In the genomic region with DNA sequence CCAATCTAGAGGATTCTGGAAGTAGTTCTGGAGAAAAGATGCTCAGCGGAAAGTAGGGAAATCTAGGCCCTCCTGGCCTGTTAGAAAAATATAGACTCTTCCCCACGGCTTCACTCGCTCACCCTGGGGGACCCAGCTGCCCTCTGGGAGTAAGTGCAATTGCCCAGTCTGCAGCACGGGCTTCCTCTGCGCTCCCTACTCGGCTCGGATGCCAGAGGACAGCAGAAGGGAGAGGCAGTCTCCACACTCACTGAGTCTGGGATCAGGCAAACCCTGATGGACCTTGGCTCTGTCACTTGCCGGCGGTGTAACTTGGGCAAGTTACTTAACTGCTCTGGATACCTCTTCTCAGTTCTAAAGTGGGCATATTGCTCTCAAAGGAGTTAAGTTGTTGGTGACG, we compare ENCODE assay signal across 13 cellular contexts. TPM values are rescaled to one million over a fixed set of nuclear protein-coding genes. Genes with fewer than 3 reads are reported as not detected.
A peak's percentile ranks its signal among the peaks of the same experiment; 100 is the strongest.
DNase-seq lines count a peak whose midpoint lies in the region; ATAC-seq, FAIRE-seq and TF ChIP-seq lines count a peak whose summit lies in the region.
"Had no signal": no experiment of that assay in that cellular context is flagged by ENCODE, and none has a peak within 500 bp of the region (broad histone marks: within the 10 kb centered on the region; RNA-seq: fewer than 3 reads in every experiment).

No MANE protein-coding gene starts in this region.

- H3K9ac ChIP-seq in endothelial cell of umbilical vein (replicated peaks; ENCODE audit: extremely low read depth, insufficient read depth, low read length): no peak overlapping the region

- CTCF ChIA-PET in endothelial cell of umbilical vein (lab: Charles Lee): interaction anchor here (1.1 to 7.0 kb wide), 5 partner anchors 9 to 120 kb away, joined by 3 to 54 read pairs (median 9); no protein-coding TSS in a partner anchor

- H4K20me1 ChIP-seq in endothelial cell of umbilical vein (replicated peaks; ENCODE audit: control insufficient read depth, extremely low read depth, insufficient read depth, low read length): no peaks in the 10 kb centered on the region

- H3K9me1 ChIP-seq in endothelial cell of umbilical vein (replicated peaks; ENCODE audit: control insufficient read depth, extremely low read depth, insufficient read depth, low read length): no peaks in the 10 kb centered on the region

- dilution Hi-C loops in endothelial cell of umbilical vein (cut with MboI; ENCODE audit: extremely low pct_ligation_motif_present, low sequenced_read_pairs): no loop called here

- no peak overlapping the region for H3K27ac Mint-ChIP-seq in naive B cell

- peak overlapping the region in 7 of 8 donors; percentile 37 to 93 (median 85) for H3K4me3 Mint-ChIP-seq in naive B cell

- H3K27ac ChIP-seq in endothelial cell of umbilical vein (ENCODE audit: insufficient read depth, low read depth, low read length): no peak overlapping the region
- H3K27ac ChIP-seq: colonic mucosa, thyroid gland had no signal

- peaks cover 48 to 70% (median 58%) of the 10 kb centered on the region in 3 donors for H3K27me3 Mint-ChIP-seq in naive B cell

- no peak for TF ChIP-seq POLR2A in endothelial cell of umbilical vein (IDR thresholded peaks at IDR 0.05; ENCODE audit: low read depth, low read length)

- peaks cover 14% of the 10 kb centered on the region for H3K4me1 ChIP-seq in endothelial cell of umbilical vein (ENCODE audit: control insufficient read depth, extremely low read depth, insufficient read depth, low read length)

- peaks cover 6% of the 10 kb centered on the region for H3K79me2 ChIP-seq in endothelial cell of umbilical vein (ENCODE audit: control insufficient read depth, insufficient read depth, low read length)

- H3K27me3 ChIP-seq in endothelial cell of umbilical vein (ENCODE audit: control insufficient read depth in 2 of 2, insufficient read depth in 2 of 2, low read length in 2 of 2): no peaks in the 10 kb centered on the region
- H3K27me3 ChIP-seq: thyroid gland had no signal

- no peaks in the 10 kb centered on the region for H3K9me3 Mint-ChIP-seq in naive B cell

- no peaks in the 10 kb centered on the region for H3K36me3 Mint-ChIP-seq in naive B cell

- peak; percentile 5 for DNase-seq in stimulated activated CD4-positive, alpha-beta T cell treated with anti-CD3 and anti-CD28 coated beads, Interleukin-15, amount 100 ng/mL, for 24 hours
- no peak for DNase-seq in stimulated activated CD4-positive, alpha-beta T cell treated with anti-CD3 and anti-CD28 coated beads, Interleukin-1b, Interleukin-23, amount 100 ng/mL, for 48 hours
- DNase-seq in endothelial cell of umbilical vein (ENCODE audit: low read depth, low spot score) (peak; percentile 20), naive B cell (no peak), NCI-H524 (lab: John Stamatoyannopoulos, UW) (no peak), DMS153 treated with DMSO at 0.1 percent for 48 hours (lab: John Stamatoyannopoulos, UW; ENCODE audit: unreplicated experiment) (no peak)
- DNase-seq in stimulated activated CD4-positive, alpha-beta T cell treated with anti-CD3 and anti-CD28 coated beads, Interleukin-4, amount 100 ng/mL, for 4 hours: no peak
- DNase-seq: colonic mucosa; NCI-H187; stimulated activated CD4-positive, alpha-beta T cell treated with anti-CD3 and anti-CD28 coated beads, Interleukin-4, amount 100 ng/mL, for 1 hour; thyroid gland had no signal

- H2AFZ ChIP-seq in endothelial cell of umbilical vein (ENCODE audit: low read depth, low read length): peak overlapping the region; percentile 97

- ATAC-seq in naive B cell (ENCODE audit: low read depth in 2 of 2) (no peak), GM19452 (IDR thresholded peaks at IDR 0.05; ENCODE audit: unreplicated experiment) (no peak)

- peak overlapping the region in 2 of 3 experiments; percentile 75 to 78 for H3K4me3 ChIP-seq in endothelial cell of umbilical vein (replicated peaks in 1 of 3; ENCODE audit: insufficient read depth in 1 of 3, low read depth in 1 of 3, low read length in 3 of 3)

- intact Hi-C loops in endothelial cell of umbilical vein (cut with micrococcal nuclease): loop anchor here (1.0 to 5.0 kb wide), 2 partner anchors 59 to 258 kb away; a partner anchor contains a TSS

- POLR2A ChIA-PET in endothelial cell of umbilical vein (lab: Charles Lee): no interaction called here

- no peak for FAIRE-seq in endothelial cell of umbilical vein (lab: Jason Lieb, UNC)
- FAIRE-seq: RCC 7860 had no signal

- no peaks in the 10 kb centered on the region for H3K9me3 ChIP-seq in endothelial cell of umbilical vein (replicated peaks; ENCODE audit: control insufficient read depth, insufficient read depth, low read length)
- H3K9me3 ChIP-seq: colonic mucosa, thyroid gland had no signal

- BruUV-seq in endothelial cell of umbilical vein (replicated peaks; lab: Mats Ljungman, UMichigan): no TSS peak

- H3K4me2 ChIP-seq in endothelial cell of umbilical vein (ENCODE audit: insufficient read depth, low read length): peak overlapping the region; percentile 74

- H3K4me1 Mint-ChIP-seq in naive B cell: peaks cover 20 to 40% (median 35%) of the 10 kb centered on the region in 3 donors

- no peak for TF ChIP-seq CTCF in endothelial cell of umbilical vein (IDR thresholded peaks at IDR 0.05; ENCODE audit: extremely low read depth in 1 of 2, insufficient read depth in 1 of 2, low read depth in 1 of 2, low read length in 2 of 2)

- no peaks in the 10 kb centered on the region for H3K36me3 ChIP-seq in endothelial cell of umbilical vein (ENCODE audit: control insufficient read depth in 2 of 2, extremely low read depth in 1 of 2, insufficient read depth in 2 of 2, low read length in 2 of 2)
- H3K36me3 ChIP-seq: colonic mucosa, thyroid gland had no signal

TF ChIP-seq in endothelial cell of umbilical vein, 7 proteins besides CTCF, POLR2A, EP300 and RAD21:
- TF ChIP-seq, protein P1, sequence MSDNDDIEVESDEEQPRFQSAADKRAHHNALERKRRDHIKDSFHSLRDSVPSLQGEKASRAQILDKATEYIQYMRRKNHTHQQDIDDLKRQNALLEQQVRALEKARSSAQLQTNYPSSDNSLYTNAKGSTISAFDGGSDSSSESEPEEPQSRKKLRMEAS (IDR thresholded peaks at IDR 0.05; ENCODE audit: insufficient read depth, insufficient read length): no peak
- TF ChIP-seq EZH2 (IDR thresholded peaks at IDR 0.05; ENCODE audit: borderline replicate concordance, low read depth, low read length, severe bottlenecking): no peak
- TF ChIP-seq GATA2 (IDR thresholded peaks at IDR 0.05; ENCODE audit: insufficient read depth, insufficient read length, low read depth, low read length): no peak
TF ChIP-seq in endothelial cell of umbilical vein: peak in this region for 0.

RNA-seq across cellular contexts. Expression of a gene that starts 2.1 kb away (rescaled TPM):
- 11.6 and 12.0 TPM in 2 replicates for total RNA-seq in endothelial cell of umbilical vein
- polyA plus RNA-seq in endothelial cell of umbilical vein: 16.6 and 24.9 TPM in 2 replicates
- polyA plus RNA-seq in endothelial cell of umbilical vein (2011; cell fraction: cytosol; rRNA removed): 9.0 and 9.3 TPM in 2 replicates
- polyA plus RNA-seq in endothelial cell of umbilical vein (2011; cell fraction: nucleus; rRNA removed): 4.3 and 4.5 TPM in 2 replicates
- polyA plus RNA-seq in endothelial cell of umbilical vein (2012): 3.4 and 4.1 TPM in 2 replicates
- 5.2 and 6.8 TPM in 2 replicates for polyA minus RNA-seq in endothelial cell of umbilical vein
- polyA minus RNA-seq in endothelial cell of umbilical vein (2011; cell fraction: cytosol; rRNA and poly(A)+ RNA removed): not detected
- 2.1 and 2.7 TPM in 2 replicates for polyA minus RNA-seq in endothelial cell of umbilical vein (2011; cell fraction: nucleus; rRNA and poly(A)+ RNA removed)
- not detected for polyA plus RNA-seq in naive B cell (ENCODE audit: low read depth in 6 of 6)

Comparison
In these comparisons a context has a peak if more than half of its experiments do, and no peak if none do; other contexts are left out.
1. DNase-seq: peak in stimulated activated CD4-positive, alpha-beta T cell treated with anti-CD3 and anti-CD28 coated beads, Interleukin-15, amount 100 ng/mL, for 24 hours (single experiment) and endothelial cell of umbilical vein (single experiment); none in stimulated activated CD4-positive, alpha-beta T cell treated with anti-CD3 and anti-CD28 coated beads, Interleukin-1b, Interleukin-23, amount 100 ng/mL, for 48 hours (single experiment), naive B cell (single experiment), NCI-H524 (0 of 2), stimulated activated CD4-positive, alpha-beta T cell treated with anti-CD3 and anti-CD28 coated beads, Interleukin-4, amount 100 ng/mL, for 4 hours (0 of 2) and DMS153 treated with DMSO at 0.1 percent for 48 hours (single experiment).
2. RNA of a gene that starts 2.1 kb away (polyA plus RNA-seq): 3.4 to 24.9 TPM in endothelial cell of umbilical vein; not detected in naive B cell; every median in the first group is over 4 times any median in the second.